In the genomic region with DNA sequence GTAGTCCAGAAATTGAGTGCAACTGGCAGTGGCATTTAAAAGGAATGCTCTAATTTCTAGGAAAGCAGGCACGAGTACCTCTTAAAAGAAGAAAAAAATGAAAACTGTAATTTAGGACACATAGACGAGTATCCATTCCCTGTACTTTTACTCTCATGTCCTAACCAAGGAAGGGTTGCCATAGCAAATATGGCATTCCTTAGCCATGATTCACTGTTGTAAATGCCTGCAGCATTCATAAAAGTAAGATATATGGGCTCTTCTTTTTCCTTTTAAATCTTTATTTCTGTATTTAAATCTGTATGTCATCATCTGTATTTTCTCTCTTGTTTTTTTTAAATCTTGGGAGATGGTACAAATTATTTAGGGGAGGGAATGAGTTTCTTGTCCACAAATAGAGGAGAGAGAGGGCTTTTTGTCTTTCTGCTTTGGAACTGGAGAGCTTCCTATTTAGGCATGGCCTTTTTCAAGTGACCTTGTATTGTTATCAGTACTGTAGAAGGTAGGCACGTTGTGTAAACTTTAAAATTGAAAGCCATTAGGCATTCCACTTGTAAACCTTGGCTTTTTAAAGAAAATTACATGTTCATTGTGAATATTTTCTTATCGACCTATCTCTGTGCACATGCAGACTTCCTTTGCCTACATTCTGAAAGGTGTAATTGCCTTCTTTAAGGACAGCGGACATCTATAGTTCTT, we compare ENCODE assay signal across 8 cellular contexts. TPM values are rescaled to one million over a fixed set of nuclear protein-coding genes. Genes with fewer than 3 reads are reported as not detected.
DNase-seq lines count a peak whose midpoint lies in the region; ATAC-seq, FAIRE-seq and TF ChIP-seq lines count a peak whose summit lies in the region.

No MANE protein-coding gene starts in this region.

- peak overlapping the region; percentile 95 for H2AK5ac ChIP-seq in IMR-90 (ENCODE audit: low read depth, low read length)

- H4K5ac ChIP-seq in IMR-90 (ENCODE audit: low read depth, low read length) = peak overlapping the region; percentile 80; the same call in 1 of the 2 replicates

- H3K9ac ChIP-seq in IMR-90 (ENCODE audit: low read depth, low read length) (peak overlapping the region; percentile 25; the same call in 1 of the 2 replicates), muscle layer of colon (ENCODE audit: low read length) (no peak overlapping the region)

- DNase-seq in AG04449 (ENCODE audit: low read depth, low spot score) (peak; percentile 86), IMR-90 (peak; percentile 93), dermis microvascular lymphatic vessel endothelial cell (ENCODE audit: low read depth in 2 of 2) (peak; percentile 87 to 88), GM13976 (ENCODE audit: low spot score) (no peak), D721Med (ENCODE audit: insufficient read length, low spot score) (no peak), DMS153 treated with DMSO at 0.1 percent for 48 hours (lab: John Stamatoyannopoulos, UW; ENCODE audit: unreplicated experiment) (no peak)

- BruUV-seq in IMR-90 (replicated peaks; lab: Mats Ljungman, UMichigan) = no TSS peak

- peak overlapping the region; percentile 66 for H3K18ac ChIP-seq in IMR-90 (ENCODE audit: low read depth, low read length)

- H4K20me1 ChIP-seq in IMR-90 (ENCODE audit: insufficient read depth, low read length) = peaks cover under 1% of the 10 kb centered on the region; the same call in 1 of the 2 replicates

- H3K27me3 ChIP-seq in IMR-90 (ENCODE audit: control insufficient read depth, insufficient read depth, low read length) (no peaks in the 10 kb centered on the region), muscle layer of colon (ENCODE audit: control insufficient read depth in 1 of 2, insufficient read depth in 2 of 2, low read length in 2 of 2) (no peaks in the 10 kb centered on the region)

- peak overlapping the region; percentile 79 for H2BK20ac ChIP-seq in IMR-90 (ENCODE audit: low read depth, low read length)

- H3K27ac ChIP-seq in IMR-90 (ENCODE audit: insufficient read depth, low read length) (peak overlapping the region; percentile 84), muscle layer of colon (ENCODE audit: low read depth, low read length) (peak overlapping the region; percentile 59)

- H2AFZ ChIP-seq in IMR-90 (replicated peaks; ENCODE audit: low read length, poor library complexity) = no peak overlapping the region

- H2BK120ac ChIP-seq in IMR-90 (ENCODE audit: low read depth, low read length) = peak overlapping the region; percentile 92

- H3K9me1 ChIP-seq in IMR-90 (ENCODE audit: insufficient read depth, low read length) = peaks cover 19% of the 10 kb centered on the region

- FAIRE-seq in D721Med (lab: Jason Lieb, UNC) = no peak

- peak overlapping the region; percentile 59 for H3K4ac ChIP-seq in IMR-90 (ENCODE audit: low read depth, low read length)

- peak overlapping the region; percentile 94 for H3K56ac ChIP-seq in IMR-90 (ENCODE audit: extremely low read depth, insufficient read depth, low read length)

- intact Hi-C loops in IMR-90 (cut with micrococcal nuclease) = no loop called here

- no peaks in the 10 kb centered on the region for H3K36me3 ChIP-seq in IMR-90 (ENCODE audit: control insufficient read depth, insufficient read depth, low read length)
- no peaks in the 10 kb centered on the region for H3K36me3 ChIP-seq in muscle layer of colon (ENCODE audit: insufficient read depth, low read length)

- POLR2A ChIA-PET in AG04449 (lab: Yijun Ruan, JAX) (no interaction called here), IMR-90 (lab: Charles Lee; ENCODE audit: unreplicated experiment) (no interaction called here)

- H3K23ac ChIP-seq in IMR-90 (ENCODE audit: low read depth, low read length) = peak overlapping the region; percentile 80; the same call in 1 of the 2 replicates

- no peak for TF ChIP-seq RAD21 in IMR-90 (IDR thresholded peaks at IDR 0.05; ENCODE audit: low read length)

- peak overlapping the region; percentile 96 for H2BK5ac ChIP-seq in IMR-90 (ENCODE audit: low read depth, low read length, poor library complexity, severe bottlenecking)

- H2BK15ac ChIP-seq in IMR-90 (ENCODE audit: low read depth, low read length) = peak overlapping the region; percentile 86; the same call in 2 of the 3 replicates

- no peak for TF ChIP-seq POLR2A in IMR-90 (IDR thresholded peaks at IDR 0.05; ENCODE audit: low read depth, low read length)

- no peaks in the 10 kb centered on the region for H3K9me3 ChIP-seq in IMR-90 (ENCODE audit: control insufficient read depth, insufficient read depth, low read length)
- H3K9me3 ChIP-seq in muscle layer of colon (ENCODE audit: low read length) = no peaks in the 10 kb centered on the region

- CTCF ChIA-PET in AG04449 (lab: Yijun Ruan, JAX) = interaction anchor here (1.8 to 6.5 kb wide), 4 partner anchors 9 to 179 kb away, joined by 8 to 56 read pairs (median 12); a partner anchor contains a TSS
- CTCF ChIA-PET in IMR-90 (lab: Yijun Ruan, JAX) = interaction anchor here (1.1 kb wide), 1 partner anchor 8 kb away, joined by 7 read pairs; no protein-coding TSS in a partner anchor

- 100% methylated on average over 1 of the region's 5 CpGs; no CpG with 5 or more reads in 1 of the 2 experiments for WGBS in IMR-90 (ENCODE audit: extremely low coverage in 2 of 2, insufficient read length in 1 of 2), 2 experiments

- ATAC-seq in IMR-90 (ENCODE audit: low read depth) = peak; percentile 83
- no peak for ATAC-seq in GM21737 (IDR thresholded peaks at IDR 0.05; ENCODE audit: unreplicated experiment)

- peak overlapping the region; percentile 67 for H3K14ac ChIP-seq in IMR-90 (replicated peaks; ENCODE audit: low read depth, low read length)

- dilution Hi-C loops in IMR-90 (cut with HindIII; ENCODE audit: low sequenced_read_pairs, unreplicated experiment) = no loop called here

- H3K79me1 ChIP-seq in IMR-90 (ENCODE audit: low read depth in 1 of 2, low read length in 2 of 2) = peaks cover 32 to 71% of the 10 kb centered on the region in 2 experiments

- in situ Hi-C loops in IMR-90 (cut with MboI; ENCODE audit: low sequenced_read_pairs) = loop anchor here (25.0 kb wide), 2 partner anchors 459 to 584 kb away; no protein-coding TSS in a partner anchor
- in situ Hi-C loops in GM13976 (cut with MboI; ENCODE audit: low sequenced_read_pairs, unreplicated experiment) = loop anchor here (10.0 to 25.0 kb wide), 2 partner anchors 78 to 309 kb away; no protein-coding TSS in a partner anchor

- H4K8ac ChIP-seq in IMR-90 (ENCODE audit: low read depth in 2 of 2, low read length in 2 of 2) = peak overlapping the region; percentile 15 to 80; a peak in 3 of 4 replicates

- H3K4me1 ChIP-seq in IMR-90 (ENCODE audit: control insufficient read depth, insufficient read depth, low read length) (peaks cover 20% of the 10 kb centered on the region), muscle layer of colon (ENCODE audit: insufficient read depth, low read length) (peaks cover 57% of the 10 kb centered on the region)

- TF ChIP-seq CTCF in AG04449 (IDR thresholded peaks at IDR 0.05; ENCODE audit: insufficient read depth, low read length, missing control alignments) (no peak), IMR-90 (conservative IDR thresholded peaks at IDR 0.05; ENCODE audit: low read depth, low read length) (no peak), GM13976 (IDR thresholded peaks at IDR 0.05; ENCODE audit: borderline replicate concordance, control extremely low read depth, extremely low read depth, insufficient read depth, missing control alignments) (no peak), D721Med (IDR thresholded peaks at IDR 0.05; ENCODE audit: insufficient read depth, missing control alignments) (no peak)

- peak overlapping the region; percentile 96 for H3K4me2 ChIP-seq in IMR-90 (ENCODE audit: low read depth, low read length)

- H3K4me3 ChIP-seq in AG04449 (ENCODE audit: low read depth, low read length) (peak overlapping the region; percentile 9; the same call in 1 of the 2 replicates), IMR-90 (ENCODE audit: insufficient read depth, low read depth, low read length) (peak overlapping the region; percentile 10; the same call in 1 of the 2 replicates), muscle layer of colon (ENCODE audit: low read depth in 1 of 2, low read length in 2 of 2) (peak overlapping the region; percentile 22 to 38)

- peak overlapping the region; percentile 87 for H4K91ac ChIP-seq in IMR-90 (ENCODE audit: insufficient read depth, low read depth, low read length)

- H2AK9ac ChIP-seq in IMR-90 (replicated peaks; ENCODE audit: low read depth, low read length, poor library complexity) = no peak overlapping the region

TF ChIP-seq in IMR-90, 13 proteins besides CTCF, POLR2A, EP300 and RAD21 (continues in another document):
- no peak for TF ChIP-seq CHD1 (IDR thresholded peaks at IDR 0.05; ENCODE audit: low read depth, low read length)
- TF ChIP-seq, protein P1, sequence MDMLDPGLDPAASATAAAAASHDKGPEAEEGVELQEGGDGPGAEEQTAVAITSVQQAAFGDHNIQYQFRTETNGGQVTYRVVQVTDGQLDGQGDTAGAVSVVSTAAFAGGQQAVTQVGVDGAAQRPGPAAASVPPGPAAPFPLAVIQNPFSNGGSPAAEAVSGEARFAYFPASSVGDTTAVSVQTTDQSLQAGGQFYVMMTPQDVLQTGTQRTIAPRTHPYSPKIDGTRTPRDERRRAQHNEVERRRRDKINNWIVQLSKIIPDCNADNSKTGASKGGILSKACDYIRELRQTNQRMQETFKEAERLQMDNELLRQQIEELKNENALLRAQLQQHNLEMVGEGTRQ (IDR thresholded peaks at IDR 0.05; ENCODE audit: low read depth, low read length) = no peak
- TF ChIP-seq FOS (IDR thresholded peaks at IDR 0.05; ENCODE audit: low read depth, low read length) = peak; percentile 73; the same call in 1 of the 2 replicates
- TF ChIP-seq RFX5 (IDR thresholded peaks at IDR 0.05; ENCODE audit: low read depth, low read length) = no peak
- 0 out of 2 replicates have a peak, but pooled peaks have one; percentile 19 for TF ChIP-seq BHLHE40 (IDR thresholded peaks at IDR 0.05; ENCODE audit: low read depth, low read length)
- TF ChIP-seq, protein P2, sequence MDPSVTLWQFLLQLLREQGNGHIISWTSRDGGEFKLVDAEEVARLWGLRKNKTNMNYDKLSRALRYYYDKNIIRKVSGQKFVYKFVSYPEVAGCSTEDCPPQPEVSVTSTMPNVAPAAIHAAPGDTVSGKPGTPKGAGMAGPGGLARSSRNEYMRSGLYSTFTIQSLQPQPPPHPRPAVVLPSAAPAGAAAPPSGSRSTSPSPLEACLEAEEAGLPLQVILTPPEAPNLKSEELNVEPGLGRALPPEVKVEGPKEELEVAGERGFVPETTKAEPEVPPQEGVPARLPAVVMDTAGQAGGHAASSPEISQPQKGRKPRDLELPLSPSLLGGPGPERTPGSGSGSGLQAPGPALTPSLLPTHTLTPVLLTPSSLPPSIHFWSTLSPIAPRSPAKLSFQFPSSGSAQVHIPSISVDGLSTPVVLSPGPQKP (IDR thresholded peaks at IDR 0.05; ENCODE audit: borderline replicate concordance, low read depth, low read length) = no peak
- no peak for TF ChIP-seq MXI1 (IDR thresholded peaks at IDR 0.05; ENCODE audit: borderline replicate concordance, low read depth, low read length)
- TF ChIP-seq RCOR1 (IDR thresholded peaks at IDR 0.05; ENCODE audit: insufficient replicate concordance, low read length) = no peak

RNA-seq across cellular contexts. Expression of a gene that starts 50.0 kb away (rescaled TPM):
- total RNA-seq in IMR-90 (2012; rRNA removed) = 7.0 and 12.5 TPM in 2 replicates
- 4.1 and 5.2 TPM in 2 replicates for polyA plus RNA-seq in IMR-90 (2012; rRNA removed)
- 1.2 and 1.5 TPM in 2 replicates for polyA plus RNA-seq in IMR-90 (2012; cell fraction: cytosol; rRNA removed)
- polyA plus RNA-seq in IMR-90 (2012; cell fraction: nucleus; rRNA removed; ENCODE audit: low replicate concordance) = 2.3 and 7.6 TPM in 2 replicates
- total RNA-seq in dermis microvascular lymphatic vessel endothelial cell = 6.5 and 6.7 TPM in 2 replicates

Comparison
In these comparisons a context has a peak if more than half of its experiments do, and no peak if none do; other contexts are left out.
1. DNase-seq: peak in AG04449 (single experiment), IMR-90 (single experiment) and dermis microvascular lymphatic vessel endothelial cell (2 of 2); none in GM13976 (single experiment), D721Med (single experiment) and DMS153 treated with DMSO at 0.1 percent for 48 hours (single experiment).
2. Peak in every context shown above with its lines, with median percentiles within 50 percentile points of each other: H3K4me3 ChIP-seq.